ENCODE assay signal across 1 cellular context in genomic region chr19:1279782-1280341, GRCh38.
TF ChIP-seq lines count a peak whose summit lies in the region.

No MANE protein-coding gene starts in this region.

TF ChIP-seq in K562, 482 proteins besides CTCF, POLR2A, EP300 and RAD21 (continues in another document):
- no peak for TF ChIP-seq ASH1L (IDR thresholded peaks at IDR 0.05; ENCODE audit: borderline replicate concordance, low read depth, partially characterized antibody)
- no peak for TF ChIP-seq SIN3B (IDR thresholded peaks at IDR 0.05; ENCODE audit: low read depth)
- TF ChIP-seq E2F3 (CRISPR knock-in tag; IDR thresholded peaks at IDR 0.05), result no peak
- TF ChIP-seq LCOR (CRISPR knock-in tag; IDR thresholded peaks at IDR 0.05), result no peak
- TF ChIP-seq E2F5 (CRISPR knock-in tag; IDR thresholded peaks at IDR 0.05), result no peak
- no peak for TF ChIP-seq MITF (IDR thresholded peaks at IDR 0.05)
- no peak for TF ChIP-seq CBFB (CRISPR knock-in tag; IDR thresholded peaks at IDR 0.05)
- no peak for TF ChIP-seq ZNF224 (CRISPR knock-in tag; IDR thresholded peaks at IDR 0.05)
- no peak for TF ChIP-seq THAP12 (CRISPR knock-in tag; IDR thresholded peaks at IDR 0.05)
- TF ChIP-seq NFRKB (IDR thresholded peaks at IDR 0.05; ENCODE audit: low read depth), result no peak
- TF ChIP-seq ARNT (IDR thresholded peaks at IDR 0.05), result no peak
- no peak for TF ChIP-seq FOXA3 (CRISPR knock-in tag; conservative IDR thresholded peaks at IDR 0.05 in 1 of 2, IDR thresholded peaks at IDR 0.05 in 1 of 2)
- no peak for TF ChIP-seq ELF4 (CRISPR knock-in tag; IDR thresholded peaks at IDR 0.05)
- no peak for TF ChIP-seq POLR2G (IDR thresholded peaks at IDR 0.05; ENCODE audit: low read depth, low read length)
- TF ChIP-seq ARID2 (IDR thresholded peaks at IDR 0.05), result no peak
- no peak for TF ChIP-seq POLR2AphosphoS5 (IDR thresholded peaks at IDR 0.05; ENCODE audit: control insufficient read depth, insufficient read depth, low read depth, low read length)
- TF ChIP-seq ZNF318 (IDR thresholded peaks at IDR 0.05; ENCODE audit: borderline replicate concordance in 1 of 2, low read depth in 1 of 2), result no peak
- TF ChIP-seq KDM5B (IDR thresholded peaks at IDR 0.05; ENCODE audit: insufficient replicate concordance, low read depth, low read length), result no peak
- TF ChIP-seq NCOA6 (IDR thresholded peaks at IDR 0.05), result no peak
- TF ChIP-seq HMG20B (CRISPR knock-in tag; IDR thresholded peaks at IDR 0.05), result no peak
- TF ChIP-seq ZNF12 (CRISPR knock-in tag; IDR thresholded peaks at IDR 0.05), result no peak
- no peak for TF ChIP-seq HINFP (tag; conservative IDR thresholded peaks at IDR 0.05; ENCODE audit: low read depth)
- peak in 1 of 2 experiments; percentile 82; a peak in 2 of 4 replicates for TF ChIP-seq RCOR1 (IDR thresholded peaks at IDR 0.05; ENCODE audit: borderline replicate concordance in 1 of 2, low read depth in 2 of 2, low read length in 2 of 2)
- TF ChIP-seq ZNF274 (IDR thresholded peaks at IDR 0.05; ENCODE audit: borderline replicate concordance, low read depth, low read length), result no peak
- no peak for TF ChIP-seq CBX8 (IDR thresholded peaks at IDR 0.05; ENCODE audit: borderline replicate concordance, extremely low read depth, low read depth, low read length, poor library complexity, severe bottlenecking)
- no peak for TF ChIP-seq SRSF3 (IDR thresholded peaks at IDR 0.05; ENCODE audit: insufficient read depth, low read length)
- no peak for TF ChIP-seq BDP1 (IDR thresholded peaks at IDR 0.05; ENCODE audit: insufficient read depth, insufficient read length)
- no peak for TF ChIP-seq ZNF717 (CRISPR knock-in tag; IDR thresholded peaks at IDR 0.05)
- TF ChIP-seq ARID1B (IDR thresholded peaks at IDR 0.05), result no peak
- peak; percentile 35; the same call in 1 of the 2 replicates for TF ChIP-seq ZFX (CRISPR knock-in tag; IDR thresholded peaks at IDR 0.05)
- TF ChIP-seq NFATC3 (IDR thresholded peaks at IDR 0.05), result no peak
- no peak; the same call in 1 of the 2 replicates for TF ChIP-seq CREB3L1 (IDR thresholded peaks at IDR 0.05; ENCODE audit: borderline replicate concordance, low read depth)
- TF ChIP-seq KAT7 (CRISPR knock-in tag; IDR thresholded peaks at IDR 0.05; ENCODE audit: borderline replicate concordance), result no peak; the same call in 1 of the 2 replicates
- peak; percentile 77 for TF ChIP-seq SP1 (CRISPR knock-in tag; IDR thresholded peaks at IDR 0.05)
- no peak for TF ChIP-seq ZNF584 (CRISPR knock-in tag; IDR thresholded peaks at IDR 0.05; ENCODE audit: low read depth)
- no peak for TF ChIP-seq ZNF398 (CRISPR knock-in tag; IDR thresholded peaks at IDR 0.05)
